Comparison of ENCODE assay signal across 8 cellular contexts in genomic region chr3:137924628-137925027, GRCh38.
"Had no signal": no experiment of that assay in that cellular context is flagged by ENCODE, and none has a peak within 500 bp of the region (broad histone marks: within the 10 kb centered on the region; RNA-seq: fewer than 3 reads in every experiment).

No MANE protein-coding gene starts in this region.

- H3K4me1 ChIP-seq: HAP-1 had no signal

- H3K9me3 Mint-ChIP-seq: H9, HFFc6 had no signal

- H2AFZ ChIP-seq: GM23248 had no signal

- H3K27ac ChIP-seq: GM23248 had no signal

- H3K36me3 ChIP-seq: HAP-1 had no signal

- DNase-seq: GM23248, GOT3, H7, H9, HCEC 1CT, HFFc6 had no signal

- H3K4me3 Mint-ChIP-seq: H9, HFFc6 had no signal

- H3K9me3 ChIP-seq: HAP-1 had no signal

- H3K4me1 Mint-ChIP-seq: H9 had no signal

- ATAC-seq: HCT116 had no signal

- H3K27ac Mint-ChIP-seq: H9, HFFc6 had no signal

- H3K4me3 ChIP-seq: GM23248, HAP-1 had no signal
